ENCODE assay signal across 8 cellular contexts in genomic region chr19:2327773-2328400, GRCh38. TPM values are rescaled to one million over a fixed set of nuclear protein-coding genes. Genes with fewer than 3 reads are reported as not detected.
DNase-seq lines count a peak whose midpoint lies in the region; ATAC-seq and TF ChIP-seq lines count a peak whose summit lies in the region.

No MANE protein-coding gene starts in this region.

- 0 to 1% methylated on average over 17 to 18 of the region's 18 CpGs for WGBS in esophagus squamous epithelium, 2 donors
- WGBS in suprapubic skin: 1% methylated on average over 18 of the region's 18 CpGs

- H3K4me3 ChIP-seq in esophagus squamous epithelium (peak overlapping the region; percentile 77 to 98 (median 88)), suprapubic skin (peak overlapping the region; percentile 76)

- no peak for TF ChIP-seq EP300 in suprapubic skin (IDR thresholded peaks at IDR 0.05)

- no peak for TF ChIP-seq CTCF in GM20000 (IDR thresholded peaks at IDR 0.05; ENCODE audit: extremely low read depth, missing control alignments)
- TF ChIP-seq CTCF in esophagus squamous epithelium (IDR thresholded peaks at IDR 0.05): no peak
- TF ChIP-seq CTCF in natural killer cell (IDR thresholded peaks at IDR 0.05): no peak
- no peak for TF ChIP-seq CTCF in suprapubic skin (IDR thresholded peaks at IDR 0.05)

- H3K4me1 Mint-ChIP-seq in natural killer cell: peaks cover 25 to 57% of the 10 kb centered on the region in 2 donors

- H3K4me1 ChIP-seq in esophagus squamous epithelium (peaks cover 27 to 68% (median 44%) of the 10 kb centered on the region in 3 donors), suprapubic skin (peaks cover 60% of the 10 kb centered on the region)

- H3K27me3 ChIP-seq in esophagus squamous epithelium: no peaks in the 10 kb centered on the region
- H3K27me3 ChIP-seq in suprapubic skin: no peaks in the 10 kb centered on the region

- H3K36me3 ChIP-seq in esophagus squamous epithelium (peaks cover 6 to 38% (median 11%) of the 10 kb centered on the region in 3 donors), suprapubic skin (peaks cover 32% of the 10 kb centered on the region)

- H3K27ac Mint-ChIP-seq in natural killer cell: peak overlapping the region; percentile 91 to 98

- no peaks in the 10 kb centered on the region for H3K9me3 Mint-ChIP-seq in natural killer cell

- no peaks in the 10 kb centered on the region for H3K36me3 Mint-ChIP-seq in natural killer cell

- ATAC-seq in natural killer cell: peak; percentile 58 to 79 (median 70)
- no peak for ATAC-seq in GM18511 (IDR thresholded peaks at IDR 0.05; ENCODE audit: unreplicated experiment)

- peak overlapping the region; percentile 82 to 91 (median 83) for H3K27ac ChIP-seq in esophagus squamous epithelium
- peak overlapping the region; percentile 64 for H3K27ac ChIP-seq in suprapubic skin

- TF ChIP-seq POLR2A in esophagus squamous epithelium (IDR thresholded peaks at IDR 0.05): peak in 1 of 4 donors; percentile 45
- TF ChIP-seq POLR2A in suprapubic skin (IDR thresholded peaks at IDR 0.05): no peak

- no peaks in the 10 kb centered on the region for H3K27me3 Mint-ChIP-seq in natural killer cell (ENCODE audit: low read depth in 2 of 2)

- no peaks in the 10 kb centered on the region for H3K9me3 ChIP-seq in esophagus squamous epithelium
- no peaks in the 10 kb centered on the region for H3K9me3 ChIP-seq in suprapubic skin

- peak overlapping the region; percentile 99 for H3K4me3 Mint-ChIP-seq in natural killer cell

- DNase-seq in Ammon's horn (ENCODE audit: low spot score) (peak; percentile 80), GM20000 (ENCODE audit: low spot score) (peak; percentile 89), NCI-H748 (lab: John Stamatoyannopoulos, UW; ENCODE audit: unreplicated experiment) (peak; percentile 61), esophagus squamous epithelium (lab: John Stamatoyannopoulos, UW) (no peak), natural killer cell (no peak), suprapubic skin (ENCODE audit: low spot score in 2 of 2) (no peak)
- peak; percentile 32 for DNase-seq in activated CD8-positive, alpha-beta memory T cell treated with anti-CD3 and anti-CD28 coated beads, Interleukin-2, amount 50 U/mL, for 24 hours (ENCODE audit: extremely low read depth)

- intact Hi-C loops in esophagus squamous epithelium (cut with DNase I) (loop anchor here (5.0 kb wide), 1 partner anchor 56 kb away; no protein-coding TSS in a partner anchor), natural killer cell (cut with micrococcal nuclease) (loop anchor here (1.0 to 10.0 kb wide), 2 partner anchors 53 to 92 kb away; partner anchors contain the start of genes PLEKHJ1 and SF3A2)

RNA-seq across cellular contexts. Expression of gene LSM7, which starts 0.5 kb away (rescaled TPM):
- total RNA-seq in esophagus squamous epithelium (100 to 1,000 TPM in 3 of 4 donors, 10 to 100 TPM in 1; 97.8 to 163 (median 128) TPM), natural killer cell (10 to 100 TPM; 52.0 to 80.2 (median 77.4) TPM), suprapubic skin (100 to 1,000 TPM in 1 of 4 donors, 10 to 100 TPM in 3; 71.2 to 106 (median 87.5) TPM)

RNA-seq across cellular contexts. Expression of gene SPPL2B, which starts 0.6 kb away (rescaled TPM):
- total RNA-seq in esophagus squamous epithelium: 10 to 100 TPM; 14.7 to 37.7 (median 36.2) TPM
- 10 to 100 TPM; 63.2 to 83.8 (median 79.7) TPM for total RNA-seq in natural killer cell
- total RNA-seq in suprapubic skin: 10 to 100 TPM; 46.8 to 97.6 (median 59.6) TPM

RNA-seq across cellular contexts. Expression of gene LINGO3, which starts 19.9 kb away (rescaled TPM):
- total RNA-seq in esophagus squamous epithelium (under 1 TPM in 1 of 4 donors, not detected in 3; 0.09 TPM), natural killer cell (1 to 10 TPM in 1 of 3 donors, under 1 TPM in 2; 0.68 to 1.0 (median 0.84) TPM), suprapubic skin (not detected)

RNA-seq across cellular contexts. Expression of gene TMPRSS9, which starts 32.2 kb away (rescaled TPM):
- total RNA-seq in esophagus squamous epithelium (under 1 TPM in 1 of 4 donors, not detected in 3; 0.19 TPM), natural killer cell (not detected), suprapubic skin (not detected)

RNA-seq across cellular contexts. Expression of gene PEAK3, which starts 45.9 kb away (rescaled TPM):
- total RNA-seq in esophagus squamous epithelium (under 1 TPM in 3 of 4 donors, not detected in 1; 0.32 to 0.40 (median 0.38) TPM), natural killer cell (1 to 10 TPM; 5.7 to 9.5 (median 8.4) TPM), suprapubic skin (1 to 10 TPM in 1 of 4 donors, under 1 TPM in 1, not detected in 2; 0.55 to 1.4 TPM)

Comparison
In these comparisons a context has a peak if more than half of its experiments do, and no peak if none do; other contexts are left out.
1. DNase-seq: peak in Ammon's horn (single experiment), GM20000 (single experiment), NCI-H748 (single experiment) and activated CD8-positive, alpha-beta memory T cell treated with anti-CD3 and anti-CD28 coated beads, Interleukin-2, amount 50 U/mL, for 24 hours (single experiment); none in esophagus squamous epithelium (single experiment), natural killer cell (single experiment) and suprapubic skin (0 of 2).